ENCODE assay signal across 8 cellular contexts in genomic region chr10:117175215-117175900, GRCh38. TPM values are rescaled to one million over a fixed set of nuclear protein-coding genes. Genes with fewer than 3 reads are reported as not detected.
A peak's percentile ranks its signal among the peaks of the same experiment; 100 is the strongest.
DNase-seq lines count a peak whose midpoint lies in the region; ATAC-seq and TF ChIP-seq lines count a peak whose summit lies in the region.

No MANE protein-coding gene starts in this region.

- TF ChIP-seq EP300 in upper lobe of left lung (IDR thresholded peaks at IDR 0.05): no peak

- H3K4me2 ChIP-seq in PC-3 (ENCODE audit: low read length): peak overlapping the region; percentile 96

- H3K36me3 ChIP-seq in PC-3 (ENCODE audit: low read depth, low read length): no peaks in the 10 kb centered on the region
- no peaks in the 10 kb centered on the region for H3K36me3 ChIP-seq in duodenal mucosa (ENCODE audit: control insufficient read depth in 1 of 2, insufficient read depth in 2 of 2, low read length in 2 of 2)
- no peaks in the 10 kb centered on the region for H3K36me3 ChIP-seq in mucosa of descending colon (ENCODE audit: low read depth)
- H3K36me3 ChIP-seq in upper lobe of left lung: no peaks in the 10 kb centered on the region

- CTCF ChIA-PET in PC-3 (lab: Charles Lee): interaction anchor here (0.5 to 1.8 kb wide), 10 partner anchors 9 to 378 kb away, joined by 3 to 26 read pairs (median 4); partner anchors contain the start of gene SHTN1

- peak overlapping the region; percentile 95 for H2AFZ ChIP-seq in PC-3 (ENCODE audit: low read length)

- H3K27me3 ChIP-seq in PC-3 (ENCODE audit: low read length) (peaks cover 20% of the 10 kb centered on the region), duodenal mucosa (ENCODE audit: control insufficient read depth in 1 of 2, insufficient read depth in 2 of 2, low read length in 2 of 2) (peaks cover 24 to 29% of the 10 kb centered on the region in 2 donors), upper lobe of left lung (peaks cover 0 to 14% (median 4%) of the 10 kb centered on the region in 4 donors)

- H3K79me2 ChIP-seq in PC-3 (ENCODE audit: low read length): no peaks in the 10 kb centered on the region

- H3K4me1 ChIP-seq in PC-3 (ENCODE audit: insufficient read depth, low read length) (no peaks in the 10 kb centered on the region), duodenal mucosa (ENCODE audit: control insufficient read depth in 1 of 2, insufficient read depth in 2 of 2, low read length in 2 of 2) (peaks cover 8 to 17% of the 10 kb centered on the region in 2 donors), mucosa of descending colon (ENCODE audit: low read depth) (peaks cover 11% of the 10 kb centered on the region), upper lobe of left lung (peaks cover 6 to 14% (median 13%) of the 10 kb centered on the region in 4 donors)

- no TSS peak for BruUV-seq in PC-3 (replicated peaks; lab: Mats Ljungman, UMichigan)

- no peaks in the 10 kb centered on the region for H3F3A ChIP-seq in PC-3 (ENCODE audit: low read length, unreplicated experiment)

- POLR2A ChIA-PET in PC-3 (lab: Charles Lee; ENCODE audit: unreplicated experiment): no interaction called here

- H4K20me1 ChIP-seq in PC-3 (ENCODE audit: low read length): no peaks in the 10 kb centered on the region

- H3K4me3 ChIP-seq in PC-3 (ENCODE audit: low read length) (peak overlapping the region; percentile 74), duodenal mucosa (ENCODE audit: low read depth in 1 of 2, low read length in 2 of 2) (peak overlapping the region; percentile 72 to 84), mucosa of descending colon (no peak overlapping the region), upper lobe of left lung (peak overlapping the region in 3 of 4 donors; percentile 37 to 47 (median 39))

- ATAC-seq in HG02840 (IDR thresholded peaks at IDR 0.05; ENCODE audit: low FRiP score, unreplicated experiment) (peak; percentile 34), PC-3 (peak; percentile 60), mucosa of descending colon (peak; percentile 53), upper lobe of left lung (ENCODE audit: low FRiP score in 2 of 2) (peak; percentile 51 to 73)

- TF ChIP-seq CTCF in PC-3 (conservative IDR thresholded peaks at IDR 0.05; ENCODE audit: low read depth, low read length) (no peak), mucosa of descending colon (IDR thresholded peaks at IDR 0.05) (peak; percentile 4), upper lobe of left lung (IDR thresholded peaks at IDR 0.05) (no peak)

- H3K9ac ChIP-seq in PC-3 (ENCODE audit: low read length) (no peak overlapping the region), duodenal mucosa (ENCODE audit: low read depth in 1 of 2, low read length in 2 of 2) (peak overlapping the region in 1 of 2 donors; percentile 40)

- H3K9me3 ChIP-seq in PC-3 (ENCODE audit: low read length): no peaks in the 10 kb centered on the region
- H3K9me3 ChIP-seq in duodenal mucosa (ENCODE audit: control insufficient read depth in 1 of 2, low read length in 2 of 2): no peaks in the 10 kb centered on the region
- no peaks in the 10 kb centered on the region for H3K9me3 ChIP-seq in mucosa of descending colon
- H3K9me3 ChIP-seq in upper lobe of left lung: no peaks in the 10 kb centered on the region

- H3K27ac ChIP-seq in PC-3 (ENCODE audit: low read length) (no peak overlapping the region), duodenal mucosa (ENCODE audit: low read depth, low read length) (no peak overlapping the region), upper lobe of left lung (no peak overlapping the region)

- no peak for TF ChIP-seq POLR2A in upper lobe of left lung (IDR thresholded peaks at IDR 0.05)

- no peaks in the 10 kb centered on the region for H3K9me2 ChIP-seq in PC-3 (replicated peaks; ENCODE audit: low read length)

- intact Hi-C loops in PC-3 (cut with micrococcal nuclease): loop anchor here (1.0 to 10.0 kb wide), 5 partner anchors 98 to 493 kb away; partner anchors contain the start of gene SHTN1
- intact Hi-C loops in mucosa of descending colon (cut with DNase I, micrococcal nuclease): loop anchor here (2.0 kb wide), 1 partner anchor 379 kb away; no protein-coding TSS in a partner anchor

- peak; percentile 30 for DNase-seq in stimulated activated CD4-positive, alpha-beta T cell treated with anti-CD3 and anti-CD28 coated beads, Interleukin-4, amount 100 ng/mL, for 1 hour
- no peak for DNase-seq in stimulated activated CD4-positive, alpha-beta T cell treated with anti-CD3 and anti-CD28 coated beads, Interleukin-15, amount 100 ng/mL, for 24 hours
- DNase-seq in PC-3 (no peak), mucosa of descending colon (peak in 2 of 3 donors; percentile 52 to 61), upper lobe of left lung (peak; percentile 37 to 86), 8988T (no peak)

- WGBS in upper lobe of left lung, 2 donors: 0 to 2% methylated on average over 11 to 35 of the region's 46 CpGs

RNA-seq across cellular contexts. Expression of gene KCNK18, which starts 21.9 kb away (rescaled TPM):
- total RNA-seq in PC-3 (2014; rRNA removed) (not detected in 2 replicates), mucosa of descending colon (not detected), upper lobe of left lung (not detected)

RNA-seq across cellular contexts. Expression of gene VAX1, which starts 37.3 kb away (rescaled TPM):
- total RNA-seq in PC-3 (2014; rRNA removed) (0.12 and 0.98 TPM in 2 replicates), mucosa of descending colon (not detected), upper lobe of left lung (not detected)

Comparison
In these comparisons a context has a peak if more than half of its experiments do, and no peak if none do; other contexts are left out.
1. DNase-seq: peak in stimulated activated CD4-positive, alpha-beta T cell treated with anti-CD3 and anti-CD28 coated beads, Interleukin-4, amount 100 ng/mL, for 1 hour (single experiment), mucosa of descending colon (2 of 3) and upper lobe of left lung (2 of 2); none in stimulated activated CD4-positive, alpha-beta T cell treated with anti-CD3 and anti-CD28 coated beads, Interleukin-15, amount 100 ng/mL, for 24 hours (single experiment), PC-3 (single experiment) and 8988T (single experiment).
2. Peak in every context shown above with its lines, with median percentiles within 50 percentile points of each other: ATAC-seq.